Comparison of ENCODE assay signal across 2 cellular contexts in genomic region chr12:22624908-22625646, GRCh38.
A peak's percentile ranks its signal among the peaks of the same experiment; 100 is the strongest.
TF ChIP-seq lines count a peak whose summit lies in the region.

A gene with protein sequence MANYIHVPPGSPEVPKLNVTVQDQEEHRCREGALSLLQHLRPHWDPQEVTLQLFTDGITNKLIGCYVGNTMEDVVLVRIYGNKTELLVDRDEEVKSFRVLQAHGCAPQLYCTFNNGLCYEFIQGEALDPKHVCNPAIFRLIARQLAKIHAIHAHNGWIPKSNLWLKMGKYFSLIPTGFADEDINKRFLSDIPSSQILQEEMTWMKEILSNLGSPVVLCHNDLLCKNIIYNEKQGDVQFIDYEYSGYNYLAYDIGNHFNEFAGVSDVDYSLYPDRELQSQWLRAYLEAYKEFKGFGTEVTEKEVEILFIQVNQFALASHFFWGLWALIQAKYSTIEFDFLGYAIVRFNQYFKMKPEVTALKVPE (plus strand): TSS chr12:22625171. CDS start chr12:22625431, 260 bp downstream.

TF ChIP-seq in HCT116, 20 proteins besides CTCF, POLR2A, EP300 and RAD21 (continued from another document):
- TF ChIP-seq, protein P1, sequence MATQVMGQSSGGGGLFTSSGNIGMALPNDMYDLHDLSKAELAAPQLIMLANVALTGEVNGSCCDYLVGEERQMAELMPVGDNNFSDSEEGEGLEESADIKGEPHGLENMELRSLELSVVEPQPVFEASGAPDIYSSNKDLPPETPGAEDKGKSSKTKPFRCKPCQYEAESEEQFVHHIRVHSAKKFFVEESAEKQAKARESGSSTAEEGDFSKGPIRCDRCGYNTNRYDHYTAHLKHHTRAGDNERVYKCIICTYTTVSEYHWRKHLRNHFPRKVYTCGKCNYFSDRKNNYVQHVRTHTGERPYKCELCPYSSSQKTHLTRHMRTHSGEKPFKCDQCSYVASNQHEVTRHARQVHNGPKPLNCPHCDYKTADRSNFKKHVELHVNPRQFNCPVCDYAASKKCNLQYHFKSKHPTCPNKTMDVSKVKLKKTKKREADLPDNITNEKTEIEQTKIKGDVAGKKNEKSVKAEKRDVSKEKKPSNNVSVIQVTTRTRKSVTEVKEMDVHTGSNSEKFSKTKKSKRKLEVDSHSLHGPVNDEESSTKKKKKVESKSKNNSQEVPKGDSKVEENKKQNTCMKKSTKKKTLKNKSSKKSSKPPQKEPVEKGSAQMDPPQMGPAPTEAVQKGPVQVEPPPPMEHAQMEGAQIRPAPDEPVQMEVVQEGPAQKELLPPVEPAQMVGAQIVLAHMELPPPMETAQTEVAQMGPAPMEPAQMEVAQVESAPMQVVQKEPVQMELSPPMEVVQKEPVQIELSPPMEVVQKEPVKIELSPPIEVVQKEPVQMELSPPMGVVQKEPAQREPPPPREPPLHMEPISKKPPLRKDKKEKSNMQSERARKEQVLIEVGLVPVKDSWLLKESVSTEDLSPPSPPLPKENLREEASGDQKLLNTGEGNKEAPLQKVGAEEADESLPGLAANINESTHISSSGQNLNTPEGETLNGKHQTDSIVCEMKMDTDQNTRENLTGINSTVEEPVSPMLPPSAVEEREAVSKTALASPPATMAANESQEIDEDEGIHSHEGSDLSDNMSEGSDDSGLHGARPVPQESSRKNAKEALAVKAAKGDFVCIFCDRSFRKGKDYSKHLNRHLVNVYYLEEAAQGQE (IDR thresholded peaks at IDR 0.05; ENCODE audit: low read depth) = no peak
- TF ChIP-seq SRF (IDR thresholded peaks at IDR 0.05; ENCODE audit: low read depth) = no peak
- TF ChIP-seq ZFX (IDR thresholded peaks at IDR 0.05) = peak; percentile 85
- TF ChIP-seq ZNF274 (IDR thresholded peaks at IDR 0.05; ENCODE audit: low read depth, low read length) = no peak
- no peak for TF ChIP-seq CBX3 (IDR thresholded peaks at IDR 0.05; ENCODE audit: low read depth)
- no peak for TF ChIP-seq ELF1 (IDR thresholded peaks at IDR 0.05; ENCODE audit: borderline replicate concordance, low read depth)
- TF ChIP-seq JUND (IDR thresholded peaks at IDR 0.05) = no peak
- no peak for TF ChIP-seq CEBPB (IDR thresholded peaks at IDR 0.05; ENCODE audit: low read depth)
- TF ChIP-seq FOSL1 (IDR thresholded peaks at IDR 0.05; ENCODE audit: low read depth) = no peak
TF ChIP-seq in HCT116: peak in this region for 4.

TF ChIP-seq in SK-N-SH, 30 proteins besides CTCF, POLR2A, EP300 and RAD21 (continued from another document):
- TF ChIP-seq, protein P2, sequence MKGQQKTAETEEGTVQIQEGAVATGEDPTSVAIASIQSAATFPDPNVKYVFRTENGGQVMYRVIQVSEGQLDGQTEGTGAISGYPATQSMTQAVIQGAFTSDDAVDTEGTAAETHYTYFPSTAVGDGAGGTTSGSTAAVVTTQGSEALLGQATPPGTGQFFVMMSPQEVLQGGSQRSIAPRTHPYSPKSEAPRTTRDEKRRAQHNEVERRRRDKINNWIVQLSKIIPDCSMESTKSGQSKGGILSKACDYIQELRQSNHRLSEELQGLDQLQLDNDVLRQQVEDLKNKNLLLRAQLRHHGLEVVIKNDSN (IDR thresholded peaks at IDR 0.05; ENCODE audit: borderline replicate concordance, low read depth) = peak; percentile 59; the same call in 1 of the 2 replicates
- TF ChIP-seq, protein P1 (IDR thresholded peaks at IDR 0.05; ENCODE audit: low read depth, low read length) = peak; percentile 74
- TF ChIP-seq TAF1 (IDR thresholded peaks at IDR 0.05; ENCODE audit: borderline replicate concordance, low read depth, low read length) (peak; percentile 86; the same call in 1 of the 2 replicates), USF2 (IDR thresholded peaks at IDR 0.05; ENCODE audit: borderline replicate concordance, low read depth, low read length) (peak; percentile 21; the same call in 1 of the 2 replicates), NFIC (IDR thresholded peaks at IDR 0.05; ENCODE audit: borderline replicate concordance) (no peak), RCOR1 (IDR thresholded peaks at IDR 0.05; ENCODE audit: low read length) (0 out of 2 replicates have a peak, but pooled peaks have one; percentile 22), RFX5 (IDR thresholded peaks at IDR 0.05; ENCODE audit: low read length) (no peak), MXI1 (IDR thresholded peaks at IDR 0.05; ENCODE audit: low read depth, low read length) (peak; percentile 85), FOXJ3 (CRISPR knock-in tag; IDR thresholded peaks at IDR 0.05) (0 out of 2 replicates have a peak, but pooled peaks have one; percentile 19), NRF1 (IDR thresholded peaks at IDR 0.05; ENCODE audit: low read depth, low read length) (peak; percentile 50), TEAD4 (IDR thresholded peaks at IDR 0.05; ENCODE audit: borderline replicate concordance, insufficient read depth) (no peak), RXRA (IDR thresholded peaks at IDR 0.05; ENCODE audit: borderline replicate concordance, low read depth) (no peak), FOXM1 (IDR thresholded peaks at IDR 0.05; ENCODE audit: low read depth) (no peak), TCF12 (IDR thresholded peaks at IDR 0.05) (peak; percentile 28; the same call in 1 of the 2 replicates), GATA2 (CRISPR knock-in tag; IDR thresholded peaks at IDR 0.05) (no peak), POLR2AphosphoS5 (IDR thresholded peaks at IDR 0.05; ENCODE audit: low read depth, low read length) (peak; percentile 89), PBX3 (IDR thresholded peaks at IDR 0.05) (no peak)
